Comparison of ENCODE assay signal across 12 cellular contexts in the genomic region with DNA sequence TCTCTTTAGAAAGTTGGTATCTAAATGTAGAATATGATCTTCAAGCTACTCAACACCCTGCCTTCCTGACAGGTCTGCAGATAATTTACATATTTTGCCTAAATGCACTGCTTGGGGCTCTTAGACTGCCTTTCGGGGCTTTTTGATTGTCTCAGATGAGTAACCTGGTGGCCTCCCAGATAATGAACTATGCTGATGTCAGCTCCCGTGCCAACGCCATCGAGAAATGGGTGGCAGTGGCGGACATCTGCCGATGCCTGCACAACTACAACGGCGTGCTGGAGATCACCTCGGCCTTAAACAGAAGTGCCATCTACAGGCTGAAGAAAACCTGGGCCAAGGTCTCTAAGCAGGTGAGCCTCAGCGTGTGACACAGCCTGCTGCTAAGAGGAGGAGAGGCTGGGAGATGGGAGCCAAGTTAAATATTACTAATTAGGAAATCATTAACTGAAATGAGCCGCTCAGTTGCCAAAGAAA. TPM values are rescaled to one million over a fixed set of nuclear protein-coding genes. Genes with fewer than 3 reads are reported as not detected.
DNase-seq lines count a peak whose midpoint lies in the region; ATAC-seq, FAIRE-seq and TF ChIP-seq lines count a peak whose summit lies in the region.
"Had no signal": no experiment of that assay in that cellular context is flagged by ENCODE, and none has a peak within 500 bp of the region (broad histone marks: within the 10 kb centered on the region; RNA-seq: fewer than 3 reads in every experiment).

No MANE protein-coding gene starts in this region.

- no peaks in the 10 kb centered on the region for H3K9me3 ChIP-seq in pancreas

- peaks cover 0 to 15% (median 13%) of the 10 kb centered on the region in 3 donors for H3K4me1 ChIP-seq in pancreas

- DNase-seq in NCI-H2227 (lab: John Stamatoyannopoulos, UW; ENCODE audit: unreplicated experiment) (peak; percentile 5), NCI-H2227 treated with DMSO at 0.1 percent for 48 hours (lab: John Stamatoyannopoulos, UW) (no peak), NCI-H146 (lab: John Stamatoyannopoulos, UW) (peak; percentile 95), pancreas (peak in 5 of 6 donors; percentile 59 to 69 (median 65)), NCI-H510A treated with DMSO at 0.1 percent for 48 hours (lab: John Stamatoyannopoulos, UW) (no peak), hypothalamus (lab: John Stamatoyannopoulos, UW) (no peak), COLO829 (ENCODE audit: low spot score) (no peak)
- DNase-seq: head of caudate nucleus had no signal

- intact Hi-C loops in pancreas (cut with DNase I): no loop called here

- H3K27me3 ChIP-seq in pancreas: no peaks in the 10 kb centered on the region

- peak overlapping the region in 1 of 4 donors; percentile 42 for H3K27ac ChIP-seq in pancreas

- 24% methylated on average over 11 of the region's 11 CpGs for WGBS in pancreas, 2 donors

- H3K4me3 ChIP-seq in pancreas: no peak overlapping the region

- H3K36me3 ChIP-seq in pancreas: no peaks in the 10 kb centered on the region

- TF ChIP-seq CTCF in pancreas (IDR thresholded peaks at IDR 0.05): no peak

- FAIRE-seq in pancreas (lab: Jason Lieb, UNC): no peak
- FAIRE-seq: A204.1, TTC549 had no signal

- ATAC-seq in GM21825 (IDR thresholded peaks at IDR 0.05; ENCODE audit: unreplicated experiment) (peak; percentile 45), pancreas (peak; percentile 95 to 97 (median 97))

RNA-seq across cellular contexts. Expression of a gene that starts 20.9 kb away (rescaled TPM):
- total RNA-seq in pancreas: 1 to 10 TPM in 5 of 6 donors, under 1 TPM in 1; 0.82 to 3.1 (median 1.9) TPM
- 1 to 10 TPM; 1.8 to 3.2 TPM for polyA plus RNA-seq in pancreas
- total RNA-seq: MCF 10A had no signal

Comparison
In these comparisons a context has a peak if more than half of its experiments do, and no peak if none do; other contexts are left out.
1. DNase-seq: peak in NCI-H2227 (single experiment), NCI-H146 (single experiment) and pancreas (5 of 6); none in NCI-H2227 treated with DMSO at 0.1 percent for 48 hours (single experiment), NCI-H510A treated with DMSO at 0.1 percent for 48 hours (single experiment), hypothalamus (0 of 51) and COLO829 (single experiment).